In the genomic region with DNA sequence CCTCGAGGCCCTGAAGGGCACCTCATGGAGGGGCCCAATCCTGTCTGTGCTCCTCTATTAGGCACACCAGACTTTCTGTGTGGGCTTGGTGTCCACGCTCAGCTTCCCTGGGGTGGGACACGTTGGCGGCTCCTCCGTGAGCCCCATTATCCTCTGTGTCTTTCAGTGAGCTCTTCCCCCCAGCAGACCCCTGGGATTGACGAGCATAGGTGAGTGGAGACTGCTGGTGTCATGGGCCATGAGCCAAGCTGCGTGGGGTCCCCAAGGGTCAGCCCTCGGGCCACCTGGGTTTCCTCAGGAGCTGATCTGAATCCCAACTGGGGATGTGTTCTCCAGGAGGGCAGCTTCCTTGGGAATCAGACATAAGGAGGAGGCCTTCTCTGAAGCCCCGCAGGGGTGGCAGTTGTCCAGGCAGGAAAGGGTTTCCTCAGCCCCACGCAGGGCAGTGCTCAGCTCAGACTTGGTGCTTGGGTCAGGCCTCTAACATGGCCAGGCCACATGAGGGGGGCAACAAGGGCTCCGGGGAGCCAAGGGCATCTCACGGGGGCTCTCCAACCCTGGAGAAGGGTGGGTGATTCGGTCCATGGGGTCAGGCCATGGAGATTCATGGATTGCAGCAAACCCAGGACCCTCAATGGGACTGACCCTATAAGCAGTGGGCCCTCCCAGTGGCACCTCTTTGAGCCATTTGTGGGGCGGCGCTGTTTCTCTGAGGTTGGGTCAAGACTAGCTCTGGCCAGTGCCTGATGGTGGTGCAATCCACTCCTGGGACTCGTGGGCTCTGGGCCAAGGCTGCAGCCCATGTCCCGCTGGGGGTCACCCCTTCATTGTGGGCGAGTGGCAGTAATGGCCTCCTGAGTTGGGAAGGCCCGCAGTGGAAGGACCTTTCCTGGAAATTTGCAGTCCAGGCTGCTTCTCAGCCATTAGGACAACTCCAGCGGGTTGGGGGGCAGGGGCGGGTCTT, we compare ENCODE assay signal across 2 cellular contexts.
TF ChIP-seq lines count a peak whose summit lies in the region.

No MANE protein-coding gene starts in this region.

TF ChIP-seq in SK-N-SH, 30 proteins besides CTCF, POLR2A, EP300 and RAD21 (continued from another document):
- no peak for TF ChIP-seq REST (IDR thresholded peaks at IDR 0.05; ENCODE audit: low read depth, low read length)
- TF ChIP-seq, protein P1, sequence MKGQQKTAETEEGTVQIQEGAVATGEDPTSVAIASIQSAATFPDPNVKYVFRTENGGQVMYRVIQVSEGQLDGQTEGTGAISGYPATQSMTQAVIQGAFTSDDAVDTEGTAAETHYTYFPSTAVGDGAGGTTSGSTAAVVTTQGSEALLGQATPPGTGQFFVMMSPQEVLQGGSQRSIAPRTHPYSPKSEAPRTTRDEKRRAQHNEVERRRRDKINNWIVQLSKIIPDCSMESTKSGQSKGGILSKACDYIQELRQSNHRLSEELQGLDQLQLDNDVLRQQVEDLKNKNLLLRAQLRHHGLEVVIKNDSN (IDR thresholded peaks at IDR 0.05; ENCODE audit: borderline replicate concordance, low read depth) = no peak
- TF ChIP-seq POLR2AphosphoS5 (IDR thresholded peaks at IDR 0.05; ENCODE audit: low read depth, low read length) = no peak
- no peak for TF ChIP-seq RCOR1 (IDR thresholded peaks at IDR 0.05; ENCODE audit: low read length)
- TF ChIP-seq ZBTB33 (IDR thresholded peaks at IDR 0.05; ENCODE audit: borderline replicate concordance, low read depth) = no peak

TF ChIP-seq in SK-N-SH treated with all-trans-retinoic acid at 6 μM for 48 hours, 23 proteins besides CTCF, POLR2A, EP300 and RAD21 (continued from another document):
- TF ChIP-seq, protein P2, sequence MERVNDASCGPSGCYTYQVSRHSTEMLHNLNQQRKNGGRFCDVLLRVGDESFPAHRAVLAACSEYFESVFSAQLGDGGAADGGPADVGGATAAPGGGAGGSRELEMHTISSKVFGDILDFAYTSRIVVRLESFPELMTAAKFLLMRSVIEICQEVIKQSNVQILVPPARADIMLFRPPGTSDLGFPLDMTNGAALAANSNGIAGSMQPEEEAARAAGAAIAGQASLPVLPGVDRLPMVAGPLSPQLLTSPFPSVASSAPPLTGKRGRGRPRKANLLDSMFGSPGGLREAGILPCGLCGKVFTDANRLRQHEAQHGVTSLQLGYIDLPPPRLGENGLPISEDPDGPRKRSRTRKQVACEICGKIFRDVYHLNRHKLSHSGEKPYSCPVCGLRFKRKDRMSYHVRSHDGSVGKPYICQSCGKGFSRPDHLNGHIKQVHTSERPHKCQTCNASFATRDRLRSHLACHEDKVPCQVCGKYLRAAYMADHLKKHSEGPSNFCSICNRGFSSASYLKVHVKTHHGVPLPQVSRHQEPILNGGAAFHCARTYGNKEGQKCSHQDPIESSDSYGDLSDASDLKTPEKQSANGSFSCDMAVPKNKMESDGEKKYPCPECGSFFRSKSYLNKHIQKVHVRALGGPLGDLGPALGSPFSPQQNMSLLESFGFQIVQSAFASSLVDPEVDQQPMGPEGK (CRISPR knock-in tag; IDR thresholded peaks at IDR 0.05; ENCODE audit: borderline replicate concordance) = no peak
- no peak for TF ChIP-seq ZNF565 (CRISPR knock-in tag; conservative IDR thresholded peaks at IDR 0.05; ENCODE audit: low read depth)
TF ChIP-seq in SK-N-SH treated with all-trans-retinoic acid at 6 μM for 48 hours: peak in this region for 0.
